6 cellular contexts compared by ENCODE assay signal in the genomic region with DNA sequence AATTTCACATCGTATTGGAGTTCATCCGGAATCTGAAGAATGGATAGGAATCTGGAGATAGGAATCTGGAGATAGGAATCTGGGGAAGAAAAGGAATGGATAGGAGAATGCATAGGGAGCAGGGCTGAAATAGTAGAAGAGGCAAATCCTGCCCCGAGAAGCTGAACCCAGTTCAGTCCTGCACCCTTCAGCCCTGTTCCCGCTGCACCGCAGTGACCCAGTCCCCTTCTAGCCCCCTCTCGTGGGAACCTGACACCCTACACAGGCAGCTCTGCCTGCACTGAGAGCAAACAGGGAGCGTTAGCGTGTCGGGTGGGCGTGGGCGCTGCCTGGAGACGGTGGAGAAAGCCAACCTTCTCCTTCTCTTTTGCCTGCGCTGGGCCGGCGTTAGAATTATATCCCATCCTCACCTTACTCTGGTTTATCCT. TPM values are rescaled to one million over a fixed set of nuclear protein-coding genes. Genes with fewer than 3 reads are reported as not detected.
DNase-seq lines count a peak whose midpoint lies in the region; ATAC-seq and TF ChIP-seq lines count a peak whose summit lies in the region.

No MANE protein-coding gene starts in this region.

- no peak for ATAC-seq in CD8-positive, alpha-beta T cell
- ATAC-seq in activated naive CD8-positive, alpha-beta T cell treated with anti-CD3 and anti-CD28 coated beads, Interleukin-2, amount 50 U/mL, for 24 hours = peak; percentile 20
- ATAC-seq in naive thymus-derived CD4-positive, alpha-beta T cell = peak; percentile 44

- H3K4me1 Mint-ChIP-seq in CD8-positive, alpha-beta T cell (ENCODE audit: low read depth) = peaks cover 11% of the 10 kb centered on the region
- no peaks in the 10 kb centered on the region for H3K4me1 Mint-ChIP-seq in activated naive CD8-positive, alpha-beta T cell treated with anti-CD3 and anti-CD28 coated beads, Interleukin-2, amount 50 U/mL, for 24 hours
- H3K4me1 Mint-ChIP-seq in naive thymus-derived CD4-positive, alpha-beta T cell = peaks cover 0 to 10% (median 0%) of the 10 kb centered on the region in 7 donors

- intact Hi-C loops in CD8-positive, alpha-beta T cell (cut with DNase I, micrococcal nuclease) = loop anchor here in 1 of 2 experiments (10.0 kb wide), 1 partner anchor 186 kb away; the partner anchor contains the start of gene HPX
- intact Hi-C loops in naive thymus-derived CD4-positive, alpha-beta T cell (cut with micrococcal nuclease) = no loop called here

- H3K36me3 ChIP-seq in CD8-positive, alpha-beta T cell (ENCODE audit: insufficient read depth, low read length) = no peaks in the 10 kb centered on the region
- H3K36me3 ChIP-seq in naive thymus-derived CD4-positive, alpha-beta T cell (ENCODE audit: control insufficient read depth in 2 of 3, insufficient read depth in 3 of 3, low read length in 3 of 3) = no peaks in the 10 kb centered on the region

- H3K4me1 ChIP-seq in CD8-positive, alpha-beta T cell (ENCODE audit: insufficient read depth, low read length) = peaks cover 13% of the 10 kb centered on the region
- H3K4me1 ChIP-seq in naive thymus-derived CD4-positive, alpha-beta T cell (ENCODE audit: control insufficient read depth in 2 of 2, insufficient read depth in 2 of 2, low read length in 2 of 2) = peaks cover 0 to 13% of the 10 kb centered on the region in 2 donors

- peak overlapping the region; percentile 53 for H3K4me3 ChIP-seq in CD8-positive, alpha-beta T cell (ENCODE audit: low read depth, low read length)
- peak overlapping the region; percentile 57 for H3K4me3 ChIP-seq in naive thymus-derived CD4-positive, alpha-beta T cell (ENCODE audit: low read length)

- H3K9me3 Mint-ChIP-seq in CD8-positive, alpha-beta T cell = no peaks in the 10 kb centered on the region
- H3K9me3 Mint-ChIP-seq in activated naive CD8-positive, alpha-beta T cell treated with anti-CD3 and anti-CD28 coated beads, Interleukin-2, amount 50 U/mL, for 24 hours = no peaks in the 10 kb centered on the region
- no peaks in the 10 kb centered on the region for H3K9me3 Mint-ChIP-seq in naive thymus-derived CD4-positive, alpha-beta T cell

- no peak for TF ChIP-seq CTCF in CD8-positive, alpha-beta T cell (IDR thresholded peaks at IDR 0.05)
- no peak for TF ChIP-seq CTCF in GM10266 (IDR thresholded peaks at IDR 0.05; ENCODE audit: control insufficient read depth, insufficient read depth, low read depth, missing control alignments)

- peaks cover 18% of the 10 kb centered on the region for H3K27me3 ChIP-seq in CD8-positive, alpha-beta T cell (ENCODE audit: insufficient read depth, low read length)
- H3K27me3 ChIP-seq in naive thymus-derived CD4-positive, alpha-beta T cell (ENCODE audit: control insufficient read depth in 2 of 2, insufficient read depth in 2 of 2, low read length in 2 of 2) = peaks cover 8 to 15% of the 10 kb centered on the region in 2 donors

- no peak overlapping the region for H3K27ac ChIP-seq in CD8-positive, alpha-beta T cell (ENCODE audit: low read depth, low read length)
- no peak overlapping the region for H3K27ac ChIP-seq in naive thymus-derived CD4-positive, alpha-beta T cell (ENCODE audit: low read depth, low read length)

- H3K4me3 Mint-ChIP-seq in CD8-positive, alpha-beta T cell = peak overlapping the region; percentile 76
- no peak overlapping the region for H3K4me3 Mint-ChIP-seq in activated naive CD8-positive, alpha-beta T cell treated with anti-CD3 and anti-CD28 coated beads, Interleukin-2, amount 50 U/mL, for 24 hours
- H3K4me3 Mint-ChIP-seq in naive thymus-derived CD4-positive, alpha-beta T cell = peak overlapping the region in 6 of 10 donors; percentile 64 to 86 (median 82)

- H3K36me3 Mint-ChIP-seq in CD8-positive, alpha-beta T cell = no peaks in the 10 kb centered on the region
- no peaks in the 10 kb centered on the region for H3K36me3 Mint-ChIP-seq in activated naive CD8-positive, alpha-beta T cell treated with anti-CD3 and anti-CD28 coated beads, Interleukin-2, amount 50 U/mL, for 24 hours (ENCODE audit: low read depth)
- H3K36me3 Mint-ChIP-seq in naive thymus-derived CD4-positive, alpha-beta T cell = no peaks in the 10 kb centered on the region

- no peaks in the 10 kb centered on the region for H3K9me3 ChIP-seq in CD8-positive, alpha-beta T cell (ENCODE audit: low read length)
- H3K9me3 ChIP-seq in naive thymus-derived CD4-positive, alpha-beta T cell (ENCODE audit: control insufficient read depth in 2 of 3, low read length in 3 of 3) = no peaks in the 10 kb centered on the region

- peaks cover 9% of the 10 kb centered on the region for H3K27me3 Mint-ChIP-seq in CD8-positive, alpha-beta T cell (ENCODE audit: low read depth)
- peaks cover 14% of the 10 kb centered on the region for H3K27me3 Mint-ChIP-seq in activated naive CD8-positive, alpha-beta T cell treated with anti-CD3 and anti-CD28 coated beads, Interleukin-2, amount 50 U/mL, for 24 hours
- peaks cover 0 to 17% (median 8%) of the 10 kb centered on the region in 5 donors for H3K27me3 Mint-ChIP-seq in naive thymus-derived CD4-positive, alpha-beta T cell

- POLR2A ChIA-PET in CD8-positive, alpha-beta T cell (lab: Charles Lee) = no interaction called here
- POLR2A ChIA-PET in naive thymus-derived CD4-positive, alpha-beta T cell (lab: Charles Lee) = interaction anchor here (0.9 kb wide), 1 partner anchor 61 kb away, joined by 3 read pairs; no protein-coding TSS in a partner anchor

- DNase-seq in CD8-positive, alpha-beta T cell = no peak
- peak; percentile 17 for DNase-seq in activated naive CD8-positive, alpha-beta T cell treated with anti-CD3 and anti-CD28 coated beads, Interleukin-2, amount 50 U/mL, for 24 hours
- no peak for DNase-seq in naive thymus-derived CD4-positive, alpha-beta T cell
- no peak for DNase-seq in GM10266 (ENCODE audit: extremely low spot score)
- no peak for DNase-seq in NCI-H446 (lab: John Stamatoyannopoulos, UW)
- DNase-seq in KBM-7 = no peak

- H3K27ac Mint-ChIP-seq in CD8-positive, alpha-beta T cell = no peak overlapping the region
- H3K27ac Mint-ChIP-seq in activated naive CD8-positive, alpha-beta T cell treated with anti-CD3 and anti-CD28 coated beads, Interleukin-2, amount 50 U/mL, for 24 hours = no peak overlapping the region
- H3K27ac Mint-ChIP-seq in naive thymus-derived CD4-positive, alpha-beta T cell = no peak overlapping the region

- in situ Hi-C loops in KBM-7 (cut with MboI; ENCODE audit: low pct_unique_long_range_greater_than_20kb, low sequenced_read_pairs) = no loop called here

- CTCF ChIA-PET in CD8-positive, alpha-beta T cell (lab: Charles Lee) = no interaction called here
- CTCF ChIA-PET in naive thymus-derived CD4-positive, alpha-beta T cell (lab: Charles Lee) = no interaction called here

RNA-seq across cellular contexts. Expression of gene CCKBR, which starts 1.1 kb away (rescaled TPM):
- total RNA-seq in CD8-positive, alpha-beta T cell = not detected
- total RNA-seq in naive thymus-derived CD4-positive, alpha-beta T cell = not detected
- not detected for polyA plus RNA-seq in naive thymus-derived CD4-positive, alpha-beta T cell

RNA-seq across cellular contexts. Expression of gene CNGA4, which starts 19.7 kb away (rescaled TPM):
- under 1 TPM in 1 of 2 experiments, not detected in 1; 0.17 TPM for total RNA-seq in CD8-positive, alpha-beta T cell
- under 1 TPM in 4 of 5 experiments, not detected in 1; 0.32 to 0.62 (median 0.37) TPM for total RNA-seq in naive thymus-derived CD4-positive, alpha-beta T cell
- not detected for polyA plus RNA-seq in naive thymus-derived CD4-positive, alpha-beta T cell

RNA-seq across cellular contexts. Expression of gene FHIP1B, which starts 24.1 kb away (rescaled TPM):
- total RNA-seq in CD8-positive, alpha-beta T cell = 10 to 100 TPM; 38.3 to 38.6 TPM
- total RNA-seq in naive thymus-derived CD4-positive, alpha-beta T cell = 10 to 100 TPM; 26.8 to 52.4 (median 44.3) TPM
- polyA plus RNA-seq in naive thymus-derived CD4-positive, alpha-beta T cell = 10 to 100 TPM in 1 of 2 donors, 1 to 10 TPM in 1; 9.7 to 20.3 TPM

RNA-seq across cellular contexts. Expression of gene C11orf42, which starts 53.2 kb away (rescaled TPM):
- total RNA-seq in CD8-positive, alpha-beta T cell = not detected
- not detected for total RNA-seq in naive thymus-derived CD4-positive, alpha-beta T cell
- not detected for polyA plus RNA-seq in naive thymus-derived CD4-positive, alpha-beta T cell

RNA-seq across cellular contexts. Expression of gene OR52W1, which starts 59.6 kb away (rescaled TPM):
- not detected for total RNA-seq in CD8-positive, alpha-beta T cell
- not detected for total RNA-seq in naive thymus-derived CD4-positive, alpha-beta T cell
- not detected for polyA plus RNA-seq in naive thymus-derived CD4-positive, alpha-beta T cell
